8 cellular contexts compared by ENCODE assay signal in the genomic region with DNA sequence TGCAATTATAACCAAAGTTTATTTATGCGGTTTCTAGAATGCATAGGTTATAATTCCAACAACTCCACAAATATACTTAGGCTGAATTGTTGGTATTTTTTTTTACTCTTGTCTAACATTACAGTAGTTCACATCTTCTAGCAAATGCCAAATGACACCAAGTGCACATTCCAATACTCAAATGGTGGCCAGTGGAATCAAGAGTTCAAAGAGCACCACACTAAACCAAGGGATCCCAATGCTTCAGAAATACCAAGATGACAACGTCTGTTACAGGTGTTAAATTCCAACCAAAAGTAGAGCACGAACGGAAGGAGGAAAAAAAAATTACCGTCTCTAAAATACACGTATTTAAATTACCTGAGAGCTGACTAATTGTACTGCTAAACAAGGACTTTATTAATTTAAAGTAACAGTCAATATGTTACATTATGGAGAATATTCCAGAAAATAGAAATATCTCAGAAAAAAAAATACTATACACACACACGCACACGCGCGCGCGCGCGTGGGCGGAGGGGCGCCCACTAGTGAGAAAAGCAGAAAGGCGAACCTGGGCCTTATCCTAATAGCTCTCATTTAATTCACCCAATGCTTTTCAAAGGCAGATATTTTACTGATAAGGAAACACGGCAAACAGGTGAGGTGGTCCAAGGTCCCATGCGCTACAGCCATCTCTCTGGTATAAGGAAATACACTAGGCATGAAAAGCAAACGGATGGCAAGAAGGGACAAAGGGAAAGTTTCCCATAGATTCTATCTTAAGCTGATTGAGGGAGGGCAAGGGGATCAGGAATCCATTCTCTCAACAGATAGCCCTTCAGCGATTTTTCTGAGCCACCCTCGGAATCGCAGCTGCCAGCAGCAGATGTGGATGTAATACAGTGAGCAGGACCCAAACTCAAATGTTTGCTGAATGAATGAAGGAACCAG. TPM values are rescaled to one million over a fixed set of nuclear protein-coding genes. Genes with fewer than 3 reads are reported as not detected.
DNase-seq lines count a peak whose midpoint lies in the region; ATAC-seq and TF ChIP-seq lines count a peak whose summit lies in the region.

No MANE protein-coding gene starts in this region.

- H3K27me3 ChIP-seq in endocrine pancreas (ENCODE audit: control insufficient read depth, insufficient read depth, low read length) (no peaks in the 10 kb centered on the region), thymus (ENCODE audit: control insufficient read depth, insufficient read depth) (no peaks in the 10 kb centered on the region)

- DNase-seq in ELR (ENCODE audit: low read depth) = peak; percentile 35
- no peak for DNase-seq in Jurkat, Clone E6-1 (ENCODE audit: low read depth, low spot score)
- DNase-seq in activated CD4-positive, alpha-beta T cell treated with anti-CD3 and anti-CD28 coated beads for 4 hours = peak; percentile 24 to 28
- no peak for DNase-seq in mesothelial cell of epicardium (ENCODE audit: low spot score in 2 of 2, unreplicated experiment in 2 of 2)

- H3K4me3 ChIP-seq in Jurkat, Clone E6-1 (ENCODE audit: low read length) = peak overlapping the region; percentile 77
- H3K4me3 ChIP-seq in endocrine pancreas (ENCODE audit: control insufficient read depth, insufficient read depth, low read length) (peak overlapping the region; percentile 85), thymus (ENCODE audit: low read length) (peak overlapping the region; percentile 74)

- peaks cover 20% of the 10 kb centered on the region for H3K4me1 Mint-ChIP-seq in mesothelial cell of epicardium

- no peaks in the 10 kb centered on the region for H3K27me3 Mint-ChIP-seq in mesothelial cell of epicardium (ENCODE audit: low read depth)

- H3K9me3 ChIP-seq in endocrine pancreas (ENCODE audit: control insufficient read depth, low read length) = no peaks in the 10 kb centered on the region
- no peaks in the 10 kb centered on the region for H3K9me3 ChIP-seq in thymus (ENCODE audit: control insufficient read depth)

- H3K9ac ChIP-seq in endocrine pancreas (ENCODE audit: control insufficient read depth, insufficient read depth, low read length) = peak overlapping the region; percentile 97

- peaks cover 13% of the 10 kb centered on the region for H3K36me3 Mint-ChIP-seq in mesothelial cell of epicardium

- peak overlapping the region; percentile 92 for H3K27ac Mint-ChIP-seq in mesothelial cell of epicardium

- H3K27ac ChIP-seq in thymus (ENCODE audit: low read depth) = no peak overlapping the region

- peaks cover 2% of the 10 kb centered on the region for H3K9me3 Mint-ChIP-seq in mesothelial cell of epicardium

- ATAC-seq in GM21576 (IDR thresholded peaks at IDR 0.05; ENCODE audit: unreplicated experiment) (no peak), GM19397 (IDR thresholded peaks at IDR 0.05; ENCODE audit: unreplicated experiment) (no peak)

- 17% methylated on average over 23 of the region's 23 CpGs for WGBS in thymus

- TF ChIP-seq CTCF in mesothelial cell of epicardium (IDR thresholded peaks at IDR 0.05; ENCODE audit: unreplicated experiment) = no peak

- H3K36me3 ChIP-seq in endocrine pancreas (ENCODE audit: control insufficient read depth, insufficient read depth, low read length) = no peaks in the 10 kb centered on the region
- peaks cover 5% of the 10 kb centered on the region for H3K36me3 ChIP-seq in thymus (ENCODE audit: control insufficient read depth, insufficient read depth)

- H3K4me3 Mint-ChIP-seq in mesothelial cell of epicardium = peak overlapping the region; percentile 84

- peaks cover 23% of the 10 kb centered on the region for H3K4me1 ChIP-seq in endocrine pancreas (ENCODE audit: control insufficient read depth, insufficient read depth, low read length)
- H3K4me1 ChIP-seq in thymus (ENCODE audit: control insufficient read depth, insufficient read depth, low read length) = peaks cover 12% of the 10 kb centered on the region

RNA-seq across cellular contexts. Expression of gene PIGF, which starts 1.0 kb away (rescaled TPM):
- polyA plus RNA-seq in Jurkat, Clone E6-1 (2012; ENCODE audit: insufficient read depth, insufficient read length) = 27.6 TPM
- total RNA-seq in mesothelial cell of epicardium = 33.5 to 36.2 TPM (median 34.5 TPM) in 3 replicates
- 23.9 TPM for polyA plus RNA-seq in thymus

RNA-seq across cellular contexts. Expression of gene CRIPT, which starts 1.2 kb away (rescaled TPM):
- polyA plus RNA-seq in Jurkat, Clone E6-1 (2012; ENCODE audit: insufficient read depth, insufficient read length) = 8.0 TPM
- 21.1 to 22.5 TPM (median 21.3 TPM) in 3 replicates for total RNA-seq in mesothelial cell of epicardium
- 16.1 TPM for polyA plus RNA-seq in thymus

Comparison
In these comparisons a context has a peak if more than half of its experiments do, and no peak if none do; other contexts are left out.
1. DNase-seq: peak in ELR (single experiment) and activated CD4-positive, alpha-beta T cell treated with anti-CD3 and anti-CD28 coated beads for 4 hours (2 of 2); none in Jurkat, Clone E6-1 (single experiment) and mesothelial cell of epicardium (0 of 2).
2. Peak in every context shown above with its lines, with median percentiles within 50 percentile points of each other: H3K4me3 ChIP-seq.